In genomic region chr11:6610591-6610990, GRCh38 we compare ENCODE assay signal across 9 cellular contexts. TPM values are rescaled to one million over a fixed set of nuclear protein-coding genes. Genes with fewer than 3 reads are reported as not detected.
DNase-seq lines count a peak whose midpoint lies in the region; ATAC-seq, FAIRE-seq and TF ChIP-seq lines count a peak whose summit lies in the region.
"Had no signal": no experiment of that assay in that cellular context is flagged by ENCODE, and none has a peak within 500 bp of the region (broad histone marks: within the 10 kb centered on the region; RNA-seq: fewer than 3 reads in every experiment).

No MANE protein-coding gene starts in this region.

- H3K4me1 ChIP-seq in kidney (ENCODE audit: control insufficient read depth in 1 of 2, insufficient read depth in 1 of 2, low read depth in 1 of 2, low read length in 2 of 2) = peaks cover 31% of the 10 kb centered on the region in 2 donors
- H3K4me1 ChIP-seq in stomach = peaks cover 52 to 73% (median 63%) of the 10 kb centered on the region in 4 donors

- no peak for TF ChIP-seq POLR2A in stomach (IDR thresholded peaks at IDR 0.05)

- H3K4me3 Mint-ChIP-seq in activated CD4-positive, alpha-beta T cell treated with anti-CD3 and anti-CD28 coated beads for 36 hours = no peak overlapping the region
- H3K4me3 Mint-ChIP-seq in activated naive CD8-positive, alpha-beta T cell = peak overlapping the region; percentile 97

- no peaks in the 10 kb centered on the region for H3K9me3 Mint-ChIP-seq in activated CD4-positive, alpha-beta T cell treated with anti-CD3 and anti-CD28 coated beads for 36 hours (ENCODE audit: low read depth)
- H3K9me3 Mint-ChIP-seq in activated naive CD8-positive, alpha-beta T cell (ENCODE audit: low read depth) = no peaks in the 10 kb centered on the region

- no peak for TF ChIP-seq EP300 in stomach (IDR thresholded peaks at IDR 0.05)

- no peak overlapping the region for H3K4me3 ChIP-seq in kidney (ENCODE audit: low read length in 2 of 2)
- peak overlapping the region in 3 of 4 donors; percentile 84 to 89 (median 86) for H3K4me3 ChIP-seq in stomach

- H3K27me3 ChIP-seq in stomach = no peaks in the 10 kb centered on the region

- POLR2A ChIA-PET in activated CD4-positive, alpha-beta T cell treated with anti-CD3 and anti-CD28 coated beads for 36 hours (lab: Charles Lee) = no interaction called here

- WGBS in stomach, 5 donors = 86 to 93% (median 91%) methylated on average over 6 of the region's 6 CpGs

- no peak overlapping the region for H3K9ac ChIP-seq in kidney (ENCODE audit: low read length in 2 of 2)

- peaks cover 54% of the 10 kb centered on the region for H3K36me3 Mint-ChIP-seq in activated CD4-positive, alpha-beta T cell treated with anti-CD3 and anti-CD28 coated beads for 36 hours (ENCODE audit: low read depth)
- H3K36me3 Mint-ChIP-seq in activated naive CD8-positive, alpha-beta T cell = no peaks in the 10 kb centered on the region

- CTCF ChIA-PET in activated CD4-positive, alpha-beta T cell treated with anti-CD3 and anti-CD28 coated beads for 36 hours (lab: Charles Lee) = interaction anchor here (2.3 kb wide), 1 partner anchor 73 kb away, joined by 13 read pairs; the partner anchor contains the start of gene MRPL17

- H3K36me3 ChIP-seq in kidney (ENCODE audit: control insufficient read depth in 1 of 2, insufficient read depth in 2 of 2, low read length in 2 of 2) (peaks cover 30 to 50% of the 10 kb centered on the region in 2 donors), stomach (peaks cover 39 to 55% (median 52%) of the 10 kb centered on the region in 4 donors)

- no peak for TF ChIP-seq CTCF in kidney (IDR thresholded peaks at IDR 0.05; ENCODE audit: borderline replicate concordance, extremely low read depth, insufficient read depth)
- no peak for TF ChIP-seq CTCF in stomach (IDR thresholded peaks at IDR 0.05)

- FAIRE-seq in kidney (lab: Jason Lieb, UNC) = no peak

- H3K9me3 ChIP-seq in kidney (ENCODE audit: control insufficient read depth in 1 of 2, low read length in 2 of 2) = no peaks in the 10 kb centered on the region
- H3K9me3 ChIP-seq in stomach = no peaks in the 10 kb centered on the region

- H3K27me3 Mint-ChIP-seq in activated CD4-positive, alpha-beta T cell treated with anti-CD3 and anti-CD28 coated beads for 36 hours = no peaks in the 10 kb centered on the region
- H3K27me3 Mint-ChIP-seq in activated naive CD8-positive, alpha-beta T cell = no peaks in the 10 kb centered on the region

- H3K27ac Mint-ChIP-seq in activated CD4-positive, alpha-beta T cell treated with anti-CD3 and anti-CD28 coated beads for 36 hours = peak overlapping the region; percentile 93
- peak overlapping the region; percentile 95 for H3K27ac Mint-ChIP-seq in activated naive CD8-positive, alpha-beta T cell

- intact Hi-C loops in activated CD4-positive, alpha-beta T cell treated with anti-CD3 and anti-CD28 coated beads for 36 hours (cut with DNase I, micrococcal nuclease) = loop anchor here in 1 of 2 experiments (10.0 kb wide), 1 partner anchor 926 kb away; the partner anchor contains the start of genes TRIM22 and TRIM5
- intact Hi-C loops in kidney (cut with DNase I) = no loop called here
- intact Hi-C loops in stomach (cut with DNase I; ENCODE audit: low total_unique reads) = no loop called here

- no peak for DNase-seq in activated CD4-positive, alpha-beta T cell treated with anti-CD3 and anti-CD28 coated beads for 36 hours
- DNase-seq in activated CD4-positive, alpha-beta T cell treated with anti-CD3 and anti-CD28 coated beads, Interleukin-2, amount 50 U/mL, for 4 hours = no peak
- DNase-seq in kidney = peak; percentile 60
- DNase-seq in stomach = no peak
- DNase-seq in EL = no peak
- no peak for DNase-seq in NCI-H1105 (lab: John Stamatoyannopoulos, UW)
- DNase-seq in HCEC 1CT = no peak
- DNase-seq: left colon had no signal

- H3K27ac ChIP-seq in kidney (ENCODE audit: low read depth in 2 of 2, low read length in 2 of 2) (no peak overlapping the region), stomach (peak overlapping the region; percentile 97 to 100 (median 99))

- ATAC-seq in activated CD4-positive, alpha-beta T cell treated with anti-CD3 and anti-CD28 coated beads for 36 hours = no peak
- ATAC-seq: left colon had no signal

- H3K4me1 Mint-ChIP-seq in activated CD4-positive, alpha-beta T cell treated with anti-CD3 and anti-CD28 coated beads for 36 hours = peaks cover 42% of the 10 kb centered on the region
- peaks cover 43% of the 10 kb centered on the region for H3K4me1 Mint-ChIP-seq in activated naive CD8-positive, alpha-beta T cell (ENCODE audit: low read depth)

RNA-seq across cellular contexts. Expression of gene TAF10, which starts 1.4 kb away (rescaled TPM):
- 100 to 1,000 TPM; 133 to 152 TPM for total RNA-seq in activated CD4-positive, alpha-beta T cell treated with anti-CD3 and anti-CD28 coated beads for 36 hours
- total RNA-seq in kidney (136 TPM), stomach (100 to 1,000 TPM in 4 of 5 donors, 10 to 100 TPM in 1; 15.8 to 234 (median 163) TPM)
- polyA plus RNA-seq in kidney (ENCODE audit: insufficient read depth, low read depth, low replicate concordance) (250 TPM), stomach (100 to 1,000 TPM; 115 to 160 (median 154) TPM)

RNA-seq across cellular contexts. Expression of gene ILK, which starts 7.0 kb away (rescaled TPM):
- total RNA-seq in activated CD4-positive, alpha-beta T cell treated with anti-CD3 and anti-CD28 coated beads for 36 hours = 10 to 100 TPM; 85.6 to 89.0 TPM
- total RNA-seq in kidney = 170 TPM
- 149 TPM for polyA plus RNA-seq in kidney (ENCODE audit: insufficient read depth, low read depth, low replicate concordance)
- total RNA-seq in stomach = 100 to 1,000 TPM in 4 of 5 donors, 10 to 100 TPM in 1; 60.0 to 308 (median 123) TPM
- polyA plus RNA-seq in stomach = 100 to 1,000 TPM; 123 to 138 (median 124) TPM

RNA-seq across cellular contexts. Expression of gene RRP8, which starts 7.2 kb away (rescaled TPM):
- 10 to 100 TPM; 34.4 to 35.0 TPM for total RNA-seq in activated CD4-positive, alpha-beta T cell treated with anti-CD3 and anti-CD28 coated beads for 36 hours
- 23.4 TPM for total RNA-seq in kidney
- 29.8 TPM for polyA plus RNA-seq in kidney (ENCODE audit: insufficient read depth, low read depth, low replicate concordance)
- total RNA-seq in stomach = 10 to 100 TPM in 2 of 5 donors, 1 to 10 TPM in 3; 1.8 to 22.6 (median 7.6) TPM
- 10 to 100 TPM; 16.5 to 23.1 (median 18.0) TPM for polyA plus RNA-seq in stomach

RNA-seq across cellular contexts. Expression of gene TPP1, which starts 8.6 kb away (rescaled TPM):
- total RNA-seq in activated CD4-positive, alpha-beta T cell treated with anti-CD3 and anti-CD28 coated beads for 36 hours = 10 to 100 TPM; 38.1 to 47.9 TPM
- total RNA-seq in kidney (84.2 TPM), stomach (100 to 1,000 TPM in 1 of 5 donors, 10 to 100 TPM in 4; 45.9 to 213 (median 91.5) TPM)
- polyA plus RNA-seq in kidney (ENCODE audit: insufficient read depth, low read depth, low replicate concordance) (115 TPM), stomach (10 to 100 TPM; 11.9 to 32.8 (median 26.1) TPM)

RNA-seq across cellular contexts. Expression of gene DCHS1, which starts 45.0 kb away (rescaled TPM):
- under 1 TPM; 0.78 to 0.91 TPM for total RNA-seq in activated CD4-positive, alpha-beta T cell treated with anti-CD3 and anti-CD28 coated beads for 36 hours
- total RNA-seq in kidney (17.0 TPM), stomach (10 to 100 TPM in 4 of 5 donors, 1 to 10 TPM in 1; 9.9 to 22.8 (median 17.4) TPM)
- polyA plus RNA-seq in kidney (ENCODE audit: insufficient read depth, low read depth, low replicate concordance) (2.4 TPM), stomach (1 to 10 TPM in 2 of 3 donors, under 1 TPM in 1; 0.76 to 2.6 (median 1.6) TPM)

Comparison
In these comparisons a context has a peak if more than half of its experiments do, and no peak if none do; other contexts are left out.
1. H3K27ac ChIP-seq: peak in stomach (5 of 5); none in kidney (0 of 2).
2. H3K4me3 ChIP-seq: peak in stomach (3 of 4); none in kidney (0 of 2).